In the genomic region with DNA sequence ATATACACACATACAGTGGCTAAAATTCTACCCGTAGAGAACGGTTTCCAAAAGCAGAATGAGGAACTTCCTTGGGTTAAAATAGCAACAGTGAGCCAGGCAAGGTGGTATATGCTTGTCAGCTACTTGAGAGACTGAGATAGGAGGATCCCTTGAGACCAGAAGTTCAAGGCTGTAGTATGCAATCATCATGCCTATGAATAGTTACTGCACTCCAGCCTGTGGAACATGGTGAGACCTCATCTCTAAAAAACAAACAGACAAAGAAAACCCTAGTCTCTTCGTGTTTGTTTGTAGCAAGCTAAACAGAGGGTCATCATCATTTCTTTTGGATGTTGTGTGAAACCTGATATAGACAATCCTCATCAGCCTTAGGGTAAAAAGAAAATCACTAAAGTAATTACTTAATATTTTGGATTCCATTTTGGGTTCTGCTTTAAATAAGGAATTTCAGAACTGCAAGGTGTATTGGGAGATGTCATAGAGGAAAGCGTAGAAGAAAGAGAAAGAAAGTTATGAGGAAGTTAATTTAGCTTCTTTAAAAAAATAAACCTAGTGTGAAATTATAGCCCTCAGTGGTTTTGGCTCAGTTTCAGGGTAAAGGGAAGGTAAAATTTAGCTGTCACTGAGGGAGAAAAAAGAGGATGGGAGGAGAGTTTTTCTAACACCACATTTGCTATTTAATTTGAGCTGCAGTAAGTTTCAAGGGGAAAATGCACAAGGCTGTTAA, we compare ENCODE assay signal across 9 cellular contexts. TPM values are rescaled to one million over a fixed set of nuclear protein-coding genes. Genes with fewer than 3 reads are reported as not detected.
DNase-seq lines count a peak whose midpoint lies in the region; ATAC-seq and TF ChIP-seq lines count a peak whose summit lies in the region.
"Had no signal": no experiment of that assay in that cellular context is flagged by ENCODE, and none has a peak within 500 bp of the region (broad histone marks: within the 10 kb centered on the region; RNA-seq: fewer than 3 reads in every experiment).

No MANE protein-coding gene starts in this region.

- no peaks in the 10 kb centered on the region for H3K9me3 ChIP-seq in PC-3 (ENCODE audit: low read length)
- H3K9me3 ChIP-seq: tibial nerve had no signal

- peak overlapping the region; percentile 7; the same call in 1 of the 2 replicates for H3K4me3 ChIP-seq in GM12864 (ENCODE audit: low read depth, low read length)
- H3K4me3 ChIP-seq in PC-3 (ENCODE audit: low read length), result no peak overlapping the region
- H3K4me3 ChIP-seq: tibial nerve had no signal

- H3K4me2 ChIP-seq in PC-3 (ENCODE audit: low read length), result no peak overlapping the region

- H3K9ac ChIP-seq in PC-3 (ENCODE audit: low read length), result no peak overlapping the region

- no peaks in the 10 kb centered on the region for H3F3A ChIP-seq in PC-3 (ENCODE audit: low read length, unreplicated experiment)

- peak; percentile 84 for DNase-seq in GM12864 (ENCODE audit: low read depth)
- peak; percentile 76 for DNase-seq in SKM-1 treated with dmso at 0.1 percent for 144 hours (lab: John Stamatoyannopoulos, UW; ENCODE audit: unreplicated experiment)
- no peak for DNase-seq in sciatic nerve (ENCODE audit: low spot score)
- no peak for DNase-seq in activated naive CD4-positive, alpha-beta T cell treated with Interleukin-2 at 50 U/mL for 16 hours
- DNase-seq in PC-3, result no peak
- DNase-seq in GM03348 (ENCODE audit: low spot score), result no peak

- H3K27me3 ChIP-seq in PC-3 (ENCODE audit: low read length), result no peaks in the 10 kb centered on the region
- H3K27me3 ChIP-seq: tibial nerve had no signal

- H3K79me2 ChIP-seq in PC-3 (ENCODE audit: low read length), result no peaks in the 10 kb centered on the region

- H4K20me1 ChIP-seq in PC-3 (ENCODE audit: low read length), result no peaks in the 10 kb centered on the region

- TF ChIP-seq CTCF in GM12864 (IDR thresholded peaks at IDR 0.05; ENCODE audit: low read depth, low read length, missing control alignments) (no peak), PC-3 (conservative IDR thresholded peaks at IDR 0.05; ENCODE audit: low read depth, low read length) (no peak)

- no peak overlapping the region for H3K27ac ChIP-seq in PC-3 (ENCODE audit: low read length)
- H3K27ac ChIP-seq: tibial nerve had no signal

- ATAC-seq in GM21381 (IDR thresholded peaks at IDR 0.05; ENCODE audit: unreplicated experiment) (peak; percentile 83), HG03280 (IDR thresholded peaks at IDR 0.05; ENCODE audit: unreplicated experiment) (peak; percentile 80), sciatic nerve (no peak), PC-3 (no peak)

- no peaks in the 10 kb centered on the region for H3K36me3 ChIP-seq in PC-3 (ENCODE audit: low read depth, low read length)
- H3K36me3 ChIP-seq: tibial nerve had no signal

- intact Hi-C loops in sciatic nerve (cut with DNase I) (no loop called here), PC-3 (cut with micrococcal nuclease) (no loop called here)

- H2AFZ ChIP-seq in PC-3 (ENCODE audit: low read length), result no peak overlapping the region

- no peaks in the 10 kb centered on the region for H3K9me2 ChIP-seq in PC-3 (replicated peaks; ENCODE audit: low read length)

- CTCF ChIA-PET in PC-3 (lab: Charles Lee), result no interaction called here

- no peaks in the 10 kb centered on the region for H3K4me1 ChIP-seq in PC-3 (ENCODE audit: insufficient read depth, low read length)

- POLR2A ChIA-PET in PC-3 (lab: Charles Lee; ENCODE audit: unreplicated experiment), result no interaction called here

- no TSS peak for BruUV-seq in PC-3 (replicated peaks; lab: Mats Ljungman, UMichigan)

RNA-seq across cellular contexts. Expression of gene PLEK, which starts 46.5 kb away (rescaled TPM):
- 21.0 TPM for total RNA-seq in sciatic nerve
- total RNA-seq in PC-3 (2014; rRNA removed), result not detected in 2 replicates

RNA-seq across cellular contexts. Expression of gene FBXO48, which starts 55.5 kb away (rescaled TPM):
- 2.1 TPM for total RNA-seq in sciatic nerve
- 0.52 and 0.91 TPM in 2 replicates for total RNA-seq in PC-3 (2014; rRNA removed)

RNA-seq across cellular contexts. Expression of gene APLF, which starts 55.8 kb away (rescaled TPM):
- total RNA-seq in sciatic nerve (14.4 TPM), PC-3 (2014; rRNA removed) (0.69 and 2.4 TPM in 2 replicates)

Comparison
In these comparisons a context has a peak if more than half of its experiments do, and no peak if none do; other contexts are left out.
1. DNase-seq: peak in GM12864 (single experiment) and SKM-1 treated with dmso at 0.1 percent for 144 hours (single experiment); none in sciatic nerve (single experiment), activated naive CD4-positive, alpha-beta T cell treated with Interleukin-2 at 50 U/mL for 16 hours (single experiment), PC-3 (single experiment) and GM03348 (single experiment).
2. ATAC-seq: peak in GM21381 (single experiment) and HG03280 (single experiment); none in sciatic nerve (single experiment) and PC-3 (single experiment).
3. RNA of gene PLEK, which starts 46.5 kb away (total RNA-seq): 21.0 TPM in sciatic nerve (single experiment); not detected in PC-3; every median in the first group is over 10 times any median in the second.